In the genomic region with DNA sequence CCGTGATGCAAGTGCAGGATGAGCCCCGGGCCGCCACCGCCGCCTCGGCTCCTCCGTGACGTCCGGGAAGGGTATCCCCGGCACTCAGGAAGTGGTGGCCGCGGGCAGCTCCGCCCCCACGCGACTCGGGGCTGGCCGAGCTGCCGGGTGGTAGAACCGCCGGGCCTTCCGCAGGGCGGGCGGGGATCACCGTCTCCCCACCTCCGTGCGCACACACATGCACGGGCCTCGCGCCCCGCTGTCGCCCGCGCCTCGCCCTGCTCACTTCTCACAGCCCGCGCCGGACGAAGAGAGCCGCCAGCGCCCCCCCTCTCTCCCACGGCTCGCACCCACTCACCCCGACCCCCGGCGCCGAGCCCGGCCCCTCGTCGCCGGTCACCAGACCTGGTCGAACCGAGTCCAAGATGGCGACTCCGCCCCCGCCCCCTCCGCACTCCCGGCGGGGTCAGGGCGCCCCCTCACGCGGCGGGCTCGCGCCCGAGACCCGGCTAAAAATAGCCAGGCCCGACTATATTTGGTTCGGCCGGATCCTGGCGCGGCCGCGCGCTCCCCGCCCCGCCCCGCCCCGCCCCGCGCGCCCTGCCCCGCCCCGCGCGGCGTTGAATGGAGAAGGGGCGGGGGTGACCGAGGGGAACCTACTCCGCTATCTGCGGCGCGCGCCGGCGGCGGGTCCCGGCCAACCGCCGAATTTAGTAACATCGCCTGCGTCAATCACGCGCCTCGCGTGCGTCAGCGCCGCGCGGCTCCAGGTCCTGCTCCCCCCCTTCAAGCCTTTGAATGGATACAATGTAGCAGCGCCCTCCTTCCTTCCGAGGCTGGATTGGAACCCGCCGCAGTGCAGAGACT, we compare ENCODE assay signal across 8 cellular contexts. TPM values are rescaled to one million over a fixed set of nuclear protein-coding genes. Genes with fewer than 3 reads are reported as not detected.
DNase-seq lines count a peak whose midpoint lies in the region; ATAC-seq, FAIRE-seq and TF ChIP-seq lines count a peak whose summit lies in the region.

No MANE protein-coding gene starts in this region.

- H3K4me1 ChIP-seq in HUES6 (ENCODE audit: control insufficient read depth, insufficient read depth, low read length): peaks cover 19% of the 10 kb centered on the region
- H3K4me1 ChIP-seq in NT2/D1 (ENCODE audit: insufficient read depth, insufficient read length): peaks cover 3% of the 10 kb centered on the region
- peaks cover 22% of the 10 kb centered on the region for H3K4me1 ChIP-seq in endothelial cell of umbilical vein (ENCODE audit: control insufficient read depth, extremely low read depth, insufficient read depth, low read length)
- peaks cover 49% of the 10 kb centered on the region for H3K4me1 ChIP-seq in mononuclear cell (ENCODE audit: insufficient read depth, low read length)

- H3K27me3 ChIP-seq in HUES6 (ENCODE audit: control insufficient read depth, insufficient read depth, low read length) (peaks cover 46% of the 10 kb centered on the region), NT2/D1 (ENCODE audit: insufficient read depth, insufficient read length) (peaks cover 45% of the 10 kb centered on the region), endothelial cell of umbilical vein (ENCODE audit: control insufficient read depth in 2 of 2, insufficient read depth in 2 of 2, low read length in 2 of 2) (peaks cover 4 to 5% of the 10 kb centered on the region in 2 experiments), mononuclear cell (ENCODE audit: insufficient read depth, low read length) (peaks cover 19% of the 10 kb centered on the region)

- BruUV-seq in endothelial cell of umbilical vein (replicated peaks; lab: Mats Ljungman, UMichigan): no TSS peak

- FAIRE-seq in D721Med (lab: Jason Lieb, UNC) (no peak), endothelial cell of umbilical vein (lab: Jason Lieb, UNC) (peak; percentile 82)

- dilution Hi-C loops in endothelial cell of umbilical vein (cut with MboI; ENCODE audit: extremely low pct_ligation_motif_present, low sequenced_read_pairs): no loop called here

- H3K79me2 ChIP-seq in endothelial cell of umbilical vein (ENCODE audit: control insufficient read depth, insufficient read depth, low read length): no peaks in the 10 kb centered on the region

- H4K20me1 ChIP-seq in endothelial cell of umbilical vein (replicated peaks; ENCODE audit: control insufficient read depth, extremely low read depth, insufficient read depth, low read length): no peaks in the 10 kb centered on the region

- H3K4me3 ChIP-seq in HUES6 (ENCODE audit: low read depth, low read length): peak overlapping the region; percentile 98
- H3K4me3 ChIP-seq in NT2/D1 (ENCODE audit: insufficient read length, low read depth): peak overlapping the region; percentile 83
- peak overlapping the region; percentile 47 to 82 (median 78) for H3K4me3 ChIP-seq in endothelial cell of umbilical vein (replicated peaks in 1 of 3; ENCODE audit: insufficient read depth in 1 of 3, low read depth in 1 of 3, low read length in 3 of 3)
- peak overlapping the region; percentile 73 for H3K4me3 ChIP-seq in mononuclear cell (ENCODE audit: low read length)

- peak overlapping the region; percentile 93 for H3K9ac ChIP-seq in HUES6 (ENCODE audit: low read length)
- peak overlapping the region; percentile 82 for H3K9ac ChIP-seq in NT2/D1 (ENCODE audit: insufficient read length, low read depth)
- peak overlapping the region; percentile 93 for H3K9ac ChIP-seq in endothelial cell of umbilical vein (replicated peaks; ENCODE audit: extremely low read depth, insufficient read depth, low read length)

- intact Hi-C loops in endothelial cell of umbilical vein (cut with micrococcal nuclease): loop anchor here (1.0 to 5.0 kb wide), 12 partner anchors 12 to 778 kb away; a partner anchor contains a TSS

- H3K9me3 ChIP-seq in HUES6 (ENCODE audit: control insufficient read depth, insufficient read depth, low read depth, low read length) (no peaks in the 10 kb centered on the region), NT2/D1 (ENCODE audit: insufficient read depth, low read length) (no peaks in the 10 kb centered on the region), endothelial cell of umbilical vein (replicated peaks; ENCODE audit: control insufficient read depth, insufficient read depth, low read length) (no peaks in the 10 kb centered on the region), mononuclear cell (ENCODE audit: low read depth, low read length) (no peaks in the 10 kb centered on the region)

- H3K36me3 ChIP-seq in HUES6 (ENCODE audit: control insufficient read depth, insufficient read depth, low read length) (no peaks in the 10 kb centered on the region), NT2/D1 (ENCODE audit: insufficient read depth, insufficient read length, low read length) (no peaks in the 10 kb centered on the region), endothelial cell of umbilical vein (ENCODE audit: control insufficient read depth in 2 of 2, extremely low read depth in 1 of 2, insufficient read depth in 2 of 2, low read length in 2 of 2) (no peaks in the 10 kb centered on the region)

- peak overlapping the region; percentile 76 for H2AFZ ChIP-seq in endothelial cell of umbilical vein (ENCODE audit: low read depth, low read length)

- peak; percentile 73 for DNase-seq in D721Med (ENCODE audit: insufficient read length, low spot score)
- peak; percentile 92 for DNase-seq in NT2/D1 (ENCODE audit: low read depth, low spot score)
- peak; percentile 96 for DNase-seq in activated CD8-positive, alpha-beta memory T cell treated with anti-CD3 and anti-CD28 coated beads, Interleukin-2, amount 50 U/mL, for 48 hours
- peak; percentile 93 for DNase-seq in endothelial cell of umbilical vein (ENCODE audit: low read depth, low spot score)
- DNase-seq in stimulated activated CD8-positive, alpha-beta memory T cell treated with anti-CD3 and anti-CD28 coated beads, Interleukin-2, amount 100 ng/mL, for 48 hours (ENCODE audit: low read depth in 2 of 2): peak; percentile 91 to 95

- ATAC-seq in GM21423 (IDR thresholded peaks at IDR 0.05; ENCODE audit: unreplicated experiment): peak; percentile 48

- CTCF ChIA-PET in endothelial cell of umbilical vein (lab: Charles Lee): interaction anchor here (1.0 to 2.1 kb wide), 6 partner anchors 87 to 782 kb away, joined by 3 to 7 read pairs (median 4); no protein-coding TSS in a partner anchor

- H3K27ac ChIP-seq in HUES6 (ENCODE audit: low read depth, low read length) (peak overlapping the region; percentile 94), endothelial cell of umbilical vein (ENCODE audit: insufficient read depth, low read depth, low read length) (peak overlapping the region; percentile 75)

- TF ChIP-seq CTCF in D721Med (IDR thresholded peaks at IDR 0.05; ENCODE audit: insufficient read depth, missing control alignments) (peak; percentile 24), endothelial cell of umbilical vein (IDR thresholded peaks at IDR 0.05; ENCODE audit: extremely low read depth in 1 of 2, insufficient read depth in 1 of 2, low read depth in 1 of 2, low read length in 2 of 2) (peak; percentile 4 to 9)

- POLR2A ChIA-PET in endothelial cell of umbilical vein (lab: Charles Lee): no interaction called here

- peak overlapping the region; percentile 89 for H3K4me2 ChIP-seq in endothelial cell of umbilical vein (ENCODE audit: insufficient read depth, low read length)

- no peaks in the 10 kb centered on the region for H3K9me1 ChIP-seq in endothelial cell of umbilical vein (replicated peaks; ENCODE audit: control insufficient read depth, extremely low read depth, insufficient read depth, low read length)

- no peak for TF ChIP-seq POLR2A in endothelial cell of umbilical vein (IDR thresholded peaks at IDR 0.05; ENCODE audit: low read depth, low read length)

TF ChIP-seq in endothelial cell of umbilical vein, 7 proteins besides CTCF, POLR2A, EP300 and RAD21:
- TF ChIP-seq JUN (IDR thresholded peaks at IDR 0.05; ENCODE audit: borderline replicate concordance, insufficient read depth, insufficient read length, low read depth): no peak
- no peak for TF ChIP-seq FOS (IDR thresholded peaks at IDR 0.05; ENCODE audit: borderline replicate concordance, insufficient read depth, low read length)
- TF ChIP-seq MYC (IDR thresholded peaks at IDR 0.05; ENCODE audit: low read depth, low read length): no peak
- TF ChIP-seq, protein P1, sequence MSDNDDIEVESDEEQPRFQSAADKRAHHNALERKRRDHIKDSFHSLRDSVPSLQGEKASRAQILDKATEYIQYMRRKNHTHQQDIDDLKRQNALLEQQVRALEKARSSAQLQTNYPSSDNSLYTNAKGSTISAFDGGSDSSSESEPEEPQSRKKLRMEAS (IDR thresholded peaks at IDR 0.05; ENCODE audit: insufficient read depth, insufficient read length): no peak
- peak; percentile 54 for TF ChIP-seq POLR2AphosphoS5 (IDR thresholded peaks at IDR 0.05; ENCODE audit: insufficient read depth, low read depth, low read length)
- TF ChIP-seq EZH2 (IDR thresholded peaks at IDR 0.05; ENCODE audit: borderline replicate concordance, low read depth, low read length, severe bottlenecking): no peak
TF ChIP-seq in endothelial cell of umbilical vein: peak in this region for 1.

RNA-seq across cellular contexts. Expression of a gene that starts 2.0 kb away (rescaled TPM):
- total RNA-seq in endothelial cell of umbilical vein: 0.22 and 0.23 TPM in 2 replicates
- polyA plus RNA-seq in endothelial cell of umbilical vein: 0.11 TPM in 2 replicates
- polyA plus RNA-seq in endothelial cell of umbilical vein (2011; cell fraction: cytosol; rRNA removed): 0.08 and 0.11 TPM in 2 replicates
- 0.88 and 0.91 TPM in 2 replicates for polyA plus RNA-seq in endothelial cell of umbilical vein (2011; cell fraction: nucleus; rRNA removed)
- 0.04 TPM in 1 of 2 replicates, not detected in the other for polyA plus RNA-seq in endothelial cell of umbilical vein (2012)
- polyA minus RNA-seq in endothelial cell of umbilical vein: 0.23 and 1.00 TPM in 2 replicates
- polyA minus RNA-seq in endothelial cell of umbilical vein (2011; cell fraction: cytosol; rRNA and poly(A)+ RNA removed): 10.1 TPM
- 3.5 and 5.6 TPM in 2 replicates for polyA minus RNA-seq in endothelial cell of umbilical vein (2011; cell fraction: nucleus; rRNA and poly(A)+ RNA removed)
- 18.5 TPM for total RNA-seq in mononuclear cell

Comparison
In these comparisons a context has a peak if more than half of its experiments do, and no peak if none do; other contexts are left out.
1. Peak in every context shown above with its lines: DNase-seq, ATAC-seq, H3K4me3 ChIP-seq and H3K27ac ChIP-seq.
2. RNA of a gene that starts 2.0 kb away (total RNA-seq): 18.5 TPM in mononuclear cell (single experiment); 0.22 to 0.23 TPM in endothelial cell of umbilical vein; every median in the first group is over 10 times any median in the second.